Comparison of ENCODE assay signal across 8 cellular contexts in genomic region chr3:173397161-173398110, GRCh38. TPM values are rescaled to one million over a fixed set of nuclear protein-coding genes. Genes with fewer than 3 reads are reported as not detected.
DNase-seq lines count a peak whose midpoint lies in the region; ATAC-seq, FAIRE-seq and TF ChIP-seq lines count a peak whose summit lies in the region.

Gene NLGN1 (plus strand): TSS chr3:173397744.

- CTCF ChIA-PET in CD8-positive, alpha-beta memory T cell (lab: Charles Lee), result no interaction called here
- CTCF ChIA-PET in H1 (lab: Charles Lee; ENCODE audit: partially characterized antibody), result interaction anchor here (0.6 to 1.3 kb wide), 5 partner anchors 9 to 151 kb away, joined by 3 to 5 read pairs (median 3); no protein-coding TSS in a partner anchor

- no peak within 1 kb of the TSS for H3K23ac ChIP-seq in H1 (ENCODE audit: insufficient read length)

- TF ChIP-seq EP300 in Ishikawa (IDR thresholded peaks at IDR 0.05; ENCODE audit: borderline replicate concordance) (no peak), H1 (IDR thresholded peaks at IDR 0.05; ENCODE audit: borderline replicate concordance in 1 of 2, low read depth in 2 of 2, low read length in 2 of 2) (no peak)

- no peak within 1 kb of the TSS for H4K5ac ChIP-seq in H1 (ENCODE audit: insufficient read length, low read depth, low read length)

- peak; percentile 42 for FAIRE-seq in H1 (lab: Jason Lieb, UNC)

- H3K27ac ChIP-seq in CD8-positive, alpha-beta memory T cell (ENCODE audit: low read depth, low read length), result no peak within 1 kb of the TSS
- no peak within 1 kb of the TSS for H3K27ac ChIP-seq in H1 (ENCODE audit: low read depth, low read length)

- no peak within 1 kb of the TSS for H2BK20ac ChIP-seq in H1 (ENCODE audit: low read length)

- H3K27ac Mint-ChIP-seq in CD8-positive, alpha-beta memory T cell, result no peak within 1 kb of the TSS
- H3K27ac Mint-ChIP-seq in stimulated activated naive CD8-positive, alpha-beta T cell treated with anti-CD3 and anti-CD28 coated beads, Interleukin-15, Interleukin-2, amounts not matched to agents 100 ng/mL and 50 ng/mL, for 24 hours, result peak within 1 kb of the TSS; percentile 52

- H2BK5ac ChIP-seq in H1 (ENCODE audit: low read depth, low read length), result no peak within 1 kb of the TSS; the same call in 1 of the 2 replicates

- no peak within 1 kb of the TSS for H2AK5ac ChIP-seq in H1 (ENCODE audit: low read depth, low read length)

- H3K36me3 Mint-ChIP-seq in CD8-positive, alpha-beta memory T cell, result no peaks in the 10 kb centered on the region
- no peaks in the 10 kb centered on the region for H3K36me3 Mint-ChIP-seq in stimulated activated naive CD8-positive, alpha-beta T cell treated with anti-CD3 and anti-CD28 coated beads, Interleukin-15, Interleukin-2, amounts not matched to agents 100 ng/mL and 50 ng/mL, for 24 hours (ENCODE audit: low read depth)

- no peak within 1 kb of the TSS for H2BK120ac ChIP-seq in H1 (replicated peaks; ENCODE audit: low read depth, low read length)

- no peak for DNase-seq in CD8-positive, alpha-beta memory T cell
- peak; percentile 80 for DNase-seq in SK-N-DZ (ENCODE audit: low spot score)
- DNase-seq in H1 (ENCODE audit: low read depth in 1 of 2, low spot score in 2 of 2), result peak; percentile 21 to 84
- DNase-seq in lower leg skin (ENCODE audit: low spot score in 2 of 2), result peak; percentile 39 to 91

- H3K4me3 Mint-ChIP-seq in CD8-positive, alpha-beta memory T cell, result peak within 1 kb of the TSS in 6 of 7 donors; percentile 23 to 90 (median 61)
- peak within 1 kb of the TSS; percentile 66 for H3K4me3 Mint-ChIP-seq in stimulated activated naive CD8-positive, alpha-beta T cell treated with anti-CD3 and anti-CD28 coated beads, Interleukin-15, Interleukin-2, amounts not matched to agents 100 ng/mL and 50 ng/mL, for 24 hours

- H3K27me3 Mint-ChIP-seq in CD8-positive, alpha-beta memory T cell, result peaks cover 43 to 58% of the 10 kb centered on the region in 2 donors
- peaks cover 76% of the 10 kb centered on the region for H3K27me3 Mint-ChIP-seq in stimulated activated naive CD8-positive, alpha-beta T cell treated with anti-CD3 and anti-CD28 coated beads, Interleukin-15, Interleukin-2, amounts not matched to agents 100 ng/mL and 50 ng/mL, for 24 hours

- peak within 1 kb of the TSS; percentile 35 for H3K56ac ChIP-seq in H1 (replicated peaks; ENCODE audit: insufficient read length, low read depth, low read length)

- H3K4ac ChIP-seq in H1 (replicated peaks; ENCODE audit: insufficient read length, low read depth, low read length), result no peak within 1 kb of the TSS

- TF ChIP-seq RAD21 in Ishikawa (IDR thresholded peaks at IDR 0.05; ENCODE audit: low read depth) (peak; percentile 8; the same call in 1 of the 2 replicates), H1 (IDR thresholded peaks at IDR 0.05 in 1 of 2, conservative IDR thresholded peaks at IDR 0.05 in 1 of 2; ENCODE audit: low read depth in 2 of 2, low read length in 2 of 2) (peak; percentile 40 to 55)

- H3K9me3 ChIP-seq in CD8-positive, alpha-beta memory T cell (ENCODE audit: low read length), result no peaks in the 10 kb centered on the region
- H3K9me3 ChIP-seq in H1 (ENCODE audit: insufficient read depth in 2 of 2, low read depth in 1 of 2, low read length in 1 of 2), result no peaks in the 10 kb centered on the region

- no peak within 1 kb of the TSS for H4K91ac ChIP-seq in H1 (replicated peaks; ENCODE audit: insufficient read length, low read length)

- peaks cover 4 to 10% (median 7%) of the 10 kb centered on the region in 5 donors for H3K9me3 Mint-ChIP-seq in CD8-positive, alpha-beta memory T cell
- peaks cover 5% of the 10 kb centered on the region for H3K9me3 Mint-ChIP-seq in stimulated activated naive CD8-positive, alpha-beta T cell treated with anti-CD3 and anti-CD28 coated beads, Interleukin-15, Interleukin-2, amounts not matched to agents 100 ng/mL and 50 ng/mL, for 24 hours

- no peak within 1 kb of the TSS for H3K14ac ChIP-seq in H1 (ENCODE audit: insufficient read length)

- no peak within 1 kb of the TSS for H2BK15ac ChIP-seq in H1 (ENCODE audit: low read length)

- H3K18ac ChIP-seq in H1 (ENCODE audit: extremely low read depth, low read length), result peak within 1 kb of the TSS; percentile 72

- H4K20me1 ChIP-seq in H1 (replicated peaks in 1 of 2; ENCODE audit: control insufficient read depth in 1 of 2, insufficient read depth in 2 of 2, low read length in 2 of 2), result no peaks in the 10 kb centered on the region

- peaks cover 8% of the 10 kb centered on the region for H3K23me2 ChIP-seq in H1 (ENCODE audit: low read depth, low read length)

- no peaks in the 10 kb centered on the region for H3K36me3 ChIP-seq in CD8-positive, alpha-beta memory T cell (ENCODE audit: insufficient read depth, low read length)
- no peaks in the 10 kb centered on the region for H3K36me3 ChIP-seq in H1 (ENCODE audit: control insufficient read depth in 2 of 4, insufficient read depth in 4 of 4, low read length in 3 of 4)

- H4K8ac ChIP-seq in H1 (ENCODE audit: extremely low read depth, insufficient read depth, low read length), result peak within 1 kb of the TSS; percentile 65; the same call in 1 of the 2 replicates

- no peak; a peak in 1 of 3 replicates for TF ChIP-seq POLR2A in H1 (IDR thresholded peaks at IDR 0.05; ENCODE audit: control extremely low read depth in 1 of 2, low read depth in 2 of 2, low read length in 2 of 2)
- no peak for TF ChIP-seq POLR2A in lower leg skin (IDR thresholded peaks at IDR 0.05)

- H2BK12ac ChIP-seq in H1 (ENCODE audit: low read depth, low read length), result no peak within 1 kb of the TSS

- H3K9ac ChIP-seq in H1 (replicated peaks in 1 of 4; ENCODE audit: extremely low read depth in 1 of 4, low read depth in 3 of 4, low read length in 3 of 4), result peak within 1 kb of the TSS; percentile 14 to 67 (median 35); a peak in 6 of 7 replicates

- intact Hi-C loops in lower leg skin (cut with DNase I; ENCODE audit: low total_unique reads), result no loop called here

- H3K4me3 ChIP-seq in CD8-positive, alpha-beta memory T cell (ENCODE audit: low read length), result no peak within 1 kb of the TSS
- peak within 1 kb of the TSS; percentile 84 to 88 (median 85) for H3K4me3 ChIP-seq in H1 (ENCODE audit: extremely low read depth in 1 of 4, insufficient read depth in 2 of 4, low read depth in 3 of 4, low read length in 4 of 4)
- peak within 1 kb of the TSS; percentile 57 for H3K4me3 ChIP-seq in lower leg skin (ENCODE audit: low read depth, poor library complexity, severe bottlenecking)

- peak; percentile 30 to 54 (median 42); a peak in 3 of 4 replicates for TF ChIP-seq CTCF in H1 (IDR thresholded peaks at IDR 0.05; ENCODE audit: control extremely low read depth in 1 of 3, insufficient read depth in 1 of 3, low read depth in 1 of 3, low read length in 3 of 3)
- no peak for TF ChIP-seq CTCF in lower leg skin (IDR thresholded peaks at IDR 0.05)

- POLR2A ChIA-PET in CD8-positive, alpha-beta memory T cell (lab: Charles Lee), result no interaction called here
- POLR2A ChIA-PET in H1 (lab: Charles Lee; ENCODE audit: partially characterized antibody), result interaction anchor here (0.5 to 1.7 kb wide), 7 partner anchors 14 to 305 kb away, joined by 3 to 5 read pairs (median 3); no protein-coding TSS in a partner anchor

- H3K27me3 ChIP-seq in CD8-positive, alpha-beta memory T cell (ENCODE audit: insufficient read depth, low read length, poor library complexity, severe bottlenecking), result peaks cover 6% of the 10 kb centered on the region
- peaks cover 0 to 9% (median 4%) of the 10 kb centered on the region in 4 experiments; a peak in 3 of 7 replicates for H3K27me3 ChIP-seq in H1 (replicated peaks in 1 of 4; ENCODE audit: control insufficient read depth in 3 of 4, extremely low read depth in 1 of 4, insufficient read depth in 3 of 4, low read length in 3 of 4)

- no peaks in the 10 kb centered on the region for H3K4me1 ChIP-seq in CD8-positive, alpha-beta memory T cell (ENCODE audit: insufficient read depth, low read length)
- peaks cover 0 to 6% (median 0%) of the 10 kb centered on the region in 4 experiments; a peak in 3 of 7 replicates for H3K4me1 ChIP-seq in H1 (replicated peaks in 1 of 4; ENCODE audit: control insufficient read depth in 3 of 4, insufficient read depth in 4 of 4, low read length in 3 of 4)

- H3K4me1 Mint-ChIP-seq in CD8-positive, alpha-beta memory T cell, result peaks cover 20 to 30% (median 26%) of the 10 kb centered on the region in 3 donors
- H3K4me1 Mint-ChIP-seq in stimulated activated naive CD8-positive, alpha-beta T cell treated with anti-CD3 and anti-CD28 coated beads, Interleukin-15, Interleukin-2, amounts not matched to agents 100 ng/mL and 50 ng/mL, for 24 hours (ENCODE audit: low read depth), result peaks cover 37% of the 10 kb centered on the region

- WGBS in H1 (ENCODE audit: extremely low coverage in 1 of 2, insufficient coverage in 1 of 2, insufficient read length in 1 of 2, insufficient replicate concordance in 2 of 2, low coverage in 1 of 2, low lambda C conversion rate in 2 of 2, missing lambda C conversion rate in 1 of 2), 2 experiments, result 0% methylated on average over 40 of the region's 70 CpGs; no CpG with 5 or more reads in 1 of the 2 experiments
- 2 to 3% methylated on average over 65 to 66 of the region's 70 CpGs for WGBS in lower leg skin, 2 donors

- peak within 1 kb of the TSS; percentile 97 for H2AFZ ChIP-seq in H1 (ENCODE audit: low read length)

- H3K79me2 ChIP-seq in H1 (ENCODE audit: control insufficient read depth in 1 of 2, insufficient read depth in 2 of 2, low read length in 2 of 2), result peaks cover 0 to 8% of the 10 kb centered on the region in 2 experiments; a peak in 2 of 4 replicates

- ATAC-seq in GM18909 (IDR thresholded peaks at IDR 0.05; ENCODE audit: poor library complexity, unreplicated experiment) (no peak), HG03442 (IDR thresholded peaks at IDR 0.05; ENCODE audit: unreplicated experiment) (no peak)

- H3K4me2 ChIP-seq in H1 (ENCODE audit: insufficient read depth in 1 of 2, low read depth in 2 of 2, low read length in 2 of 2), result peak within 1 kb of the TSS; percentile 86 to 89

- H3K79me1 ChIP-seq in H1 (ENCODE audit: low read depth, low read length), result no peaks in the 10 kb centered on the region

TF ChIP-seq in Ishikawa, 13 proteins besides CTCF, POLR2A, EP300 and RAD21 (continues in another document):
- no peak for TF ChIP-seq EGR1 (IDR thresholded peaks at IDR 0.05)

RNA-seq across cellular contexts. Expression of gene NLGN1, which starts in this region (rescaled TPM):
- not detected for total RNA-seq in CD8-positive, alpha-beta memory T cell
- not detected for polyA plus RNA-seq in CD8-positive, alpha-beta memory T cell
- polyA plus RNA-seq in SK-N-DZ (2014; cell fraction: cytosol; rRNA removed), result 4.5 and 7.4 TPM in 2 replicates
- polyA plus RNA-seq in SK-N-DZ (2014; cell fraction: nucleus; rRNA removed), result 2.4 TPM in 2 replicates
- total RNA-seq in H1 (2021; fragmentation: NEBNext Ultra II Directional; extraction: Animal tissue kit (Norgen Biotek cat#: 25700)), result 14.0 and 14.8 TPM in 2 replicates
- 4.6 and 7.8 TPM in 2 replicates for polyA plus RNA-seq in H1 (2011; rRNA removed)
- 4.8 TPM for polyA plus RNA-seq in H1 (2011; cell fraction: cytosol; rRNA removed)
- polyA plus RNA-seq in H1 (2011; cell fraction: nucleus; rRNA removed), result 11.9 TPM
- 5.2 to 13.6 TPM (median 8.9 TPM) in 4 replicates for polyA plus RNA-seq in H1 (2012, experiment 1 of 2)
- polyA plus RNA-seq in H1 (2012, experiment 2 of 2), result 0.88 TPM
- 23.5 TPM for polyA plus RNA-seq in H1 (2013, experiment 1 of 2)
- 24.2 TPM for polyA plus RNA-seq in H1 (2013, experiment 2 of 2)
- 44.3 and 72.4 TPM in 2 replicates for polyA minus RNA-seq in H1 (2011; rRNA and poly(A)+ RNA removed)
- 11.5 TPM for polyA minus RNA-seq in H1 (2011; cell fraction: cytosol; rRNA and poly(A)+ RNA removed)
- polyA minus RNA-seq in H1 (2011; cell fraction: nucleus; rRNA and poly(A)+ RNA removed), result 93.8 TPM
- 1 to 10 TPM in 3 of 4 donors, under 1 TPM in 1; 0.80 to 4.4 (median 1.8) TPM for total RNA-seq in lower leg skin

Comparison
In these comparisons a context has a peak if more than half of its experiments do, and no peak if none do; other contexts are left out.
1. DNase-seq: peak in SK-N-DZ (single experiment), H1 (2 of 2) and lower leg skin (2 of 2); none in CD8-positive, alpha-beta memory T cell (0 of 5).
2. CTCF ChIP-seq: peak in H1 (3 of 3); none in lower leg skin (0 of 3).